In genomic region chr17:28613916-28614315, GRCh38 we compare ENCODE assay signal across 1 cellular context.
TF ChIP-seq lines count a peak whose summit lies in the region.

Gene RSKR (minus strand): TSS chr17:28614185. CDS start chr17:28614161, 24 bp downstream.

TF ChIP-seq in HepG2, 621 proteins besides CTCF, POLR2A, EP300 and RAD21:
- TF ChIP-seq HNF4G (IDR thresholded peaks at IDR 0.05; ENCODE audit: borderline replicate concordance, low read depth, low read length) (no peak), HNF4G (CRISPR knock-in tag; IDR thresholded peaks at IDR 0.05; ENCODE audit: borderline replicate concordance, low read depth) (no peak), ZNF543 (CRISPR knock-in tag; IDR thresholded peaks at IDR 0.05) (no peak), PRDM4 (CRISPR knock-in tag; IDR thresholded peaks at IDR 0.05; ENCODE audit: borderline replicate concordance) (no peak), DMTF1 (CRISPR knock-in tag; IDR thresholded peaks at IDR 0.05) (no peak), DZIP1 (CRISPR knock-in tag; IDR thresholded peaks at IDR 0.05) (no peak), ZNF557 (CRISPR knock-in tag; IDR thresholded peaks at IDR 0.05) (no peak), ARNT2 (CRISPR knock-in tag; IDR thresholded peaks at IDR 0.05; ENCODE audit: low read depth) (no peak), ZFP36L2 (CRISPR knock-in tag; IDR thresholded peaks at IDR 0.05) (no peak), ZNF136 (CRISPR knock-in tag; IDR thresholded peaks at IDR 0.05; ENCODE audit: low read depth) (no peak), TRIM24 (CRISPR knock-in tag; IDR thresholded peaks at IDR 0.05) (no peak), SMC3 (IDR thresholded peaks at IDR 0.05; ENCODE audit: low read length) (no peak), ZBTB21 (CRISPR knock-in tag; IDR thresholded peaks at IDR 0.05) (no peak), ZNF18 (CRISPR knock-in tag; IDR thresholded peaks at IDR 0.05; ENCODE audit: insufficient replicate concordance) (no peak), NR3C1 (CRISPR knock-in tag; IDR thresholded peaks at IDR 0.05) (no peak), NFATC3 (CRISPR knock-in tag; IDR thresholded peaks at IDR 0.05) (no peak), HNRNPL (IDR thresholded peaks at IDR 0.05; ENCODE audit: low read depth, low read length) (no peak), HDAC2 (CRISPR knock-in tag; IDR thresholded peaks at IDR 0.05) (no peak), SRSF1 (optimal IDR thresholded peaks at IDR 0.05; ENCODE audit: low read depth, low read length) (no peak), ZNF780A (CRISPR knock-in tag; IDR thresholded peaks at IDR 0.05) (no peak)
